In the genomic region with DNA sequence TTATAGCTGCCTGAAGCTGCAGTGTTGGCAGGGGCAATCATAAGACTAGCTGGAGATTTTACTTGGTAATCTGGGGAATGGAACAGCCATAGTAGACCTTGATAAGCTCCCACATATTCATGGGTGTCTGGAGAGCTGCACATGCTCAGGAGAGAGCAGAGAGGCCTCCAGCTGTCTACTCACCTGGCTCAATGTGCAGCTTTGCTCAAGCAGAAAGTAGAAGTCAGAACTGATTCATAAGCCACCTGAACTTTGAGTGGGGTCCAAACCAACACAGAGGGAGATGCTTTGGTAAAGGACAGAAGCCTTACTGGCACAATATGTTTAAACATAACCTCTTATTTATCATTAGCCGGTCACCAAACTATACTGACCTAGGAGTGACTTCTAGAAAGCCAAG, we compare ENCODE assay signal across 1 cellular context.
TF ChIP-seq lines count a peak whose summit lies in the region.

No MANE protein-coding gene starts in this region.

TF ChIP-seq in GM12878, 131 proteins besides CTCF, POLR2A, EP300 and RAD21 (continued from another document):
- TF ChIP-seq TCF3 (IDR thresholded peaks at IDR 0.05; ENCODE audit: borderline replicate concordance, insufficient read depth, low read depth, low read length), result 0 out of 2 replicates have a peak, but pooled peaks have one; percentile 20
- TF ChIP-seq, protein P1, sequence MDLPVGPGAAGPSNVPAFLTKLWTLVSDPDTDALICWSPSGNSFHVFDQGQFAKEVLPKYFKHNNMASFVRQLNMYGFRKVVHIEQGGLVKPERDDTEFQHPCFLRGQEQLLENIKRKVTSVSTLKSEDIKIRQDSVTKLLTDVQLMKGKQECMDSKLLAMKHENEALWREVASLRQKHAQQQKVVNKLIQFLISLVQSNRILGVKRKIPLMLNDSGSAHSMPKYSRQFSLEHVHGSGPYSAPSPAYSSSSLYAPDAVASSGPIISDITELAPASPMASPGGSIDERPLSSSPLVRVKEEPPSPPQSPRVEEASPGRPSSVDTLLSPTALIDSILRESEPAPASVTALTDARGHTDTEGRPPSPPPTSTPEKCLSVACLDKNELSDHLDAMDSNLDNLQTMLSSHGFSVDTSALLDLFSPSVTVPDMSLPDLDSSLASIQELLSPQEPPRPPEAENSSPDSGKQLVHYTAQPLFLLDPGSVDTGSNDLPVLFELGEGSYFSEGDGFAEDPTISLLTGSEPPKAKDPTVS (IDR thresholded peaks at IDR 0.05; ENCODE audit: low read depth, low read length), result no peak
TF ChIP-seq in GM12878: peak in this region for 1.
